In the genomic region with DNA sequence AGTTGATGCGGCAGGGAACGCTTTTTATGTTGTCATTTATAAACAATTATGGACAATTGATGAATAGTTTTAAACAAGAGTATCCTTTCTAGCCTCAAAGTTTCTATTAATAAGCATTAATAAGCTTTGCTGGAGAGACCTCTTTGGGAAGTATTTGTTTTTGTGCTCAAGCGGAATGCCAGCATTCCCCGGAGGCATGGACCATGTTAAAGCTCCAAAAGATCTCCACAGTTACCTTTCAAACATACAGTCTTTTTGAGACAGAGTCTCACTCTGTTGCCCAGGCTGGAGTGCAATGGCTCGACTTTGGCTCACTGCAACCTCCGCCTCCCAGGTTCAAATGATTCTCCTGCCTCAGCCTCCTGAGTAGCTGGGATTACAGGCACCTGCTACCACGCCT, we compare ENCODE assay signal across 29 cellular contexts. TPM values are rescaled to one million over a fixed set of nuclear protein-coding genes. Genes with fewer than 3 reads are reported as not detected.
"Had no signal": no experiment of that assay in that cellular context is flagged by ENCODE, and none has a peak within 500 bp of the region (broad histone marks: within the 10 kb centered on the region; RNA-seq: fewer than 3 reads in every experiment).

No MANE protein-coding gene starts in this region.

- H3K36me3 Mint-ChIP-seq: activated naive CD8-positive, alpha-beta T cell had no signal

- H3K27me3 ChIP-seq: brain microvascular endothelial cell had no signal

- H3K27ac Mint-ChIP-seq: activated CD8-positive, alpha-beta T cell treated with anti-CD3 and anti-CD28 coated beads for 36 hours; activated T-helper 1 cell treated with anti-CD3 and anti-CD28 coated beads, Interleukin-12 subunit alpha, Interleukin-12 subunit beta, Interleukin-2, Interleukin-4 antibody, amounts not matched to agents 30 ng/mL and 10 ng/mL and 1 ng/mL, durations not matched to agents 14 hours and 24 hours and 36 hours; activated T-helper 2 cell treated with anti-CD3 and anti-CD28 coated beads, Interferon-gamma antibody, Interleukin-2, Interleukin-4, amounts not matched to agents 10 μg/mL and 5 μg/mL and 100 μg/mL, durations not matched to agents 14 hours and 24 hours and 36 hours; T-cell; T-helper 1 cell treated with Interleukin-12 subunit alpha and Interleukin-12 subunit beta and Interleukin-4 antibody, amounts not matched to agents 30 μg/mL and 1 μg/mL, for 36 hours; T-helper 2 cell treated with Interferon-gamma antibody and Interleukin-4, amounts not matched to agents 5 μg/mL and 100 μg/mL, for 36 hours had no signal

- H3K27me3 Mint-ChIP-seq: activated B cell treated with CpG ODN at 0.5 μM for 24 hours; activated CD8-positive, alpha-beta T cell treated with anti-CD3 and anti-CD28 coated beads for 36 hours; activated naive CD8-positive, alpha-beta T cell; central memory CD8-positive, alpha-beta T cell; T-cell had no signal

- ATAC-seq: activated CD4-positive, CD25-positive, alpha-beta regulatory T cell treated with anti-CD3 and anti-CD28 coated beads, Interleukin-2, amount 50 U/mL, for 24 hours; activated CD8-positive, alpha-beta T cell treated with anti-CD3 and anti-CD28 coated beads for 36 hours; esophagus mucosa; T-cell had no signal

- DNase-seq: activated B cell treated with CpG ODN at 0.5 μM for 24 hours; activated CD4-positive, alpha-beta T cell treated with anti-CD3 and anti-CD28 coated beads for 48 hours; activated CD4-positive, alpha-beta T cell treated with anti-CD3 and anti-CD28 coated beads, Interleukin-2, amount 50 U/mL, for 1 hour; activated CD4-positive, alpha-beta T cell treated with anti-CD3 and anti-CD28 coated beads, Interleukin-2, amount 50 U/mL, for 48 hours; activated CD8-positive, alpha-beta memory T cell treated with anti-CD3 and anti-CD28 coated beads for 24 hours; activated CD8-positive, alpha-beta T cell treated with anti-CD3 and anti-CD28 coated beads for 36 hours; activated effector memory CD4-positive, alpha-beta T cell treated with anti-CD3 and anti-CD28 coated beads, Interleukin-2, amount 50 U/mL, for 16 hours; activated naive CD4-positive, alpha-beta T cell; activated naive CD4-positive, alpha-beta T cell treated with anti-CD3 and anti-CD28 coated beads, Interleukin-2, amount 50 U/mL, for 16 hours; activated T-cell treated with anti-CD3 and anti-CD28 coated beads, Interleukin-2, amount 50 U/mL, for 48 hours; amniotic stem cell; anterior cingulate cortex; brain microvascular endothelial cell; cortex of kidney; dermis blood vessel endothelial cell; effector CD4-positive, alpha-beta T cell; foreskin fibroblast; SW 1271; T-cell; T1000 had no signal

- H3K9me3 Mint-ChIP-seq: activated B cell treated with CpG ODN at 0.5 μM for 24 hours; activated CD8-positive, alpha-beta T cell treated with anti-CD3 and anti-CD28 coated beads for 36 hours; activated T-helper 1 cell treated with anti-CD3 and anti-CD28 coated beads, Interleukin-12 subunit alpha, Interleukin-12 subunit beta, Interleukin-2, Interleukin-4 antibody, amounts not matched to agents 30 ng/mL and 10 ng/mL and 1 ng/mL, durations not matched to agents 14 hours and 24 hours and 36 hours; activated T-helper 2 cell treated with anti-CD3 and anti-CD28 coated beads, Interferon-gamma antibody, Interleukin-2, Interleukin-4, amounts not matched to agents 10 μg/mL and 5 μg/mL and 100 μg/mL, durations not matched to agents 14 hours and 24 hours and 36 hours; central memory CD8-positive, alpha-beta T cell; T-helper 1 cell treated with Interleukin-12 subunit alpha and Interleukin-12 subunit beta and Interleukin-4 antibody, amounts not matched to agents 30 μg/mL and 1 μg/mL, for 36 hours; T-helper 2 cell treated with Interferon-gamma antibody and Interleukin-4, amounts not matched to agents 5 μg/mL and 100 μg/mL, for 36 hours had no signal

- H3K36me3 ChIP-seq: brain microvascular endothelial cell had no signal

- H3K4me3 Mint-ChIP-seq: activated B cell treated with CpG ODN at 0.5 μM for 24 hours; activated CD8-positive, alpha-beta T cell treated with anti-CD3 and anti-CD28 coated beads for 36 hours; activated naive CD8-positive, alpha-beta T cell; activated T-helper 1 cell treated with anti-CD3 and anti-CD28 coated beads, Interleukin-12 subunit alpha, Interleukin-12 subunit beta, Interleukin-2, Interleukin-4 antibody, amounts not matched to agents 30 ng/mL and 10 ng/mL and 1 ng/mL, durations not matched to agents 14 hours and 24 hours and 36 hours; central memory CD8-positive, alpha-beta T cell; T-cell; T-helper 1 cell treated with Interleukin-12 subunit alpha and Interleukin-12 subunit beta and Interleukin-4 antibody, amounts not matched to agents 30 μg/mL and 1 μg/mL, for 36 hours; T-helper 2 cell treated with Interferon-gamma antibody and Interleukin-4, amounts not matched to agents 5 μg/mL and 100 μg/mL, for 36 hours had no signal

- H3K27ac ChIP-seq: brain microvascular endothelial cell, WERI-Rb-1 had no signal

- H3K4me1 Mint-ChIP-seq: activated B cell treated with CpG ODN at 0.5 μM for 24 hours had no signal

RNA-seq across cellular contexts. Expression of gene TMEFF1, which starts 36.4 kb away (rescaled TPM):
- total RNA-seq: activated B cell treated with CpG ODN at 0.5 μM for 24 hours, esophagus mucosa had no signal
